In the genomic region with DNA sequence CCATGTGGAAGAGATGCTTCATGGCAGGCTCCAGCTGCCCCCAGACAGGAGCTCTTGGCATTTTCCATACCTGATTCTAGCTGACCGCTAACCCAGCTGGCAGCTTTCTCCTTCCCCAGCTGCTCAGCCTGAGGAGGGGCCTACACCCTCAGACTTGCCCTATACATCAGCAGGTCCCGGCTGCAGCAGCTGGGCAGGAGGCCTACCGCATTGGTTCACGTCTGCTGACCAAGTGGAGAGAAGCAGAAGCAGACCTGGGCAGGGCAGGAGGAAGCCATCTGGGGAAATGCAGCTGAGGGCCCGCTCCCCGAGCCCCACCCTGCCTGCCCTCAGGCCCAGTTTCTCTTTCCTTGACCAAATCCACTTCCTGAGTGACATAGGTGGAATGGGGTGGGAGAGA, we compare ENCODE assay signal across 1 cellular context.
TF ChIP-seq lines count a peak whose summit lies in the region.

No MANE protein-coding gene starts in this region.

TF ChIP-seq in GM12878, 131 proteins besides CTCF, POLR2A, EP300 and RAD21 (continued from another document):
- TF ChIP-seq, protein P1, sequence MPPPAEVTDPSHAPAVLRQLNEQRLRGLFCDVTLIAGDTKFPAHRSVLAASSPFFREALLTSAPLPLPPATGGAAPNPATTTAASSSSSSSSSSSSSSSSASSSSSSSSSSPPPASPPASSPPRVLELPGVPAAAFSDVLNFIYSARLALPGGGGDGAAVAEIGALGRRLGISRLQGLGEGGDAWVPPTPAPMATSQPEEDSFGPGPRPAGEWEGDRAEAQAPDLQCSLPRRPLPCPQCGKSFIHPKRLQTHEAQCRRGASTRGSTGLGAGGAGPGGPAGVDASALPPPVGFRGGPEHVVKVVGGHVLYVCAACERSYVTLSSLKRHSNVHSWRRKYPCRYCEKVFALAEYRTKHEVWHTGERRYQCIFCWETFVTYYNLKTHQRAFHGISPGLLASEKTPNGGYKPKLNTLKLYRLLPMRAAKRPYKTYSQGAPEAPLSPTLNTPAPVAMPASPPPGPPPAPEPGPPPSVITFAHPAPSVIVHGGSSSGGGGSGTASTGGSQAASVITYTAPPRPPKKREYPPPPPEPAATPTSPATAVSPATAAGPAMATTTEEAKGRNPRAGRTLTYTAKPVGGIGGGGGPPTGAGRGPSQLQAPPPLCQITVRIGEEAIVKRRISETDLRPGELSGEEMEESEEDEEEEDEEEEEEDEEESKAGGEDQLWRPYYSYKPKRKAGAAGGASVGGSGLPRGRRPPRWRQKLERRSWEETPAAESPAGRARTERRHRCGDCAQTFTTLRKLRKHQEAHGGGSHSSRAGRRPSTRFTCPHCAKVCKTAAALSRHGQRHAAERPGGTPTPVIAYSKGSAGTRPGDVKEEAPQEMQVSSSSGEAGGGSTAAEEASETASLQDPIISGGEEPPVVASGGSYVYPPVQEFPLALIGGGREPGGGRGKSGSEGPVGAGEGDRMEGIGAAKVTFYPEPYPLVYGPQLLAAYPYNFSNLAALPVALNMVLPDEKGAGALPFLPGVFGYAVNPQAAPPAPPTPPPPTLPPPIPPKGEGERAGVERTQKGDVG (CRISPR knock-in tag; IDR thresholded peaks at IDR 0.05): no peak
- TF ChIP-seq TCF12 (IDR thresholded peaks at IDR 0.05; ENCODE audit: low read depth, low read length): peak; percentile 60; the same call in 1 of the 2 replicates
- peak; percentile 83; the same call in 1 of the 2 replicates for TF ChIP-seq TCF3 (IDR thresholded peaks at IDR 0.05; ENCODE audit: borderline replicate concordance, insufficient read depth, low read depth, low read length)
